33 cellular contexts compared by ENCODE assay signal in the genomic region with DNA sequence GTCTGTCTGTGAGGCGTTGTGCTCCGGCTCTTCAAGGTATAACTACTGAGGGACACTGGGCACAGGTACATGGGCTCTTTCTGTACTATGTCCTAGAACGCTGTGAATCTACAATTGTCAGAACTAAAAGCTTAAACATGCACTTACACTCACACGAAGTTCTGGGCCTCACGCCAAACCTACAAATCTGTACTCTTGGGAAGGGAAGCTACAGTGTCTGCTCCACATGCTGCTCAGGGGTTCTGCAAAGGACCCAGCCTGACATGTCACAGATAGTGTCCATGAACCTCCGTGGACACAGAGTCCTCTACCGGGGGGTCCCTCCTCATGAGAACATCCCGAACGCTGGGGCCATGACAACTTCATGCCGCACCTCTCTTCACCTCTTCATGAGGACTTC.
"Had no signal": no experiment of that assay in that cellular context is flagged by ENCODE, and none has a peak within 500 bp of the region (broad histone marks: within the 10 kb centered on the region; RNA-seq: fewer than 3 reads in every experiment).

No MANE protein-coding gene starts in this region.

- H3K9me3 ChIP-seq: Peyer's patch, SJSA1, SK-N-SH had no signal

- H3K4me3 ChIP-seq: Peyer's patch, SJSA1 had no signal

- H3K9ac ChIP-seq: SK-N-SH had no signal

- H3K4me3 Mint-ChIP-seq: activated CD4-positive, alpha-beta T cell treated with anti-CD3 and anti-CD28 coated beads for 36 hours; activated CD4-positive, alpha-beta T cell treated with anti-CD3 and anti-CD28 coated beads, Interleukin-2, amount 10 ng/mL, durations not matched to agents 7 days and 5 days; activated CD8-positive, alpha-beta T cell treated with anti-CD3 and anti-CD28 coated beads, Interleukin-2, amount 10 ng/mL, durations not matched to agents 7 days and 5 days; activated naive CD4-positive, alpha-beta T cell treated with anti-CD3 and anti-CD28 coated beads, Interleukin-2, amount 10 ng/mL, durations not matched to agents 7 days and 5 days; activated naive CD8-positive, alpha-beta T cell; activated naive CD8-positive, alpha-beta T cell treated with anti-CD3 and anti-CD28 coated beads, Interleukin-2, amount 50 U/mL, for 24 hours; brain; T-helper 1 cell treated with Interleukin-12 subunit alpha and Interleukin-12 subunit beta and Interleukin-4 antibody, amounts not matched to agents 30 μg/mL and 1 μg/mL, for 36 hours; T-helper 2 cell treated with Interferon-gamma antibody and Interleukin-4, amounts not matched to agents 5 μg/mL and 100 μg/mL, for 36 hours; WTC11 had no signal

- H3K9me3 Mint-ChIP-seq: activated naive CD8-positive, alpha-beta T cell treated with anti-CD3 and anti-CD28 coated beads, Interleukin-2, amount 50 U/mL, for 24 hours; T-helper 1 cell treated with Interleukin-12 subunit alpha and Interleukin-12 subunit beta and Interleukin-4 antibody, amounts not matched to agents 30 μg/mL and 1 μg/mL, for 36 hours; T-helper 2 cell treated with Interferon-gamma antibody and Interleukin-4, amounts not matched to agents 5 μg/mL and 100 μg/mL, for 36 hours had no signal

- DNase-seq: activated CD4-positive, alpha-beta T cell treated with anti-CD3 and anti-CD28 coated beads for 36 hours; activated CD4-positive, alpha-beta T cell treated with anti-CD3 and anti-CD28 coated beads, Interleukin-2, amount 10 ng/mL, durations not matched to agents 7 days and 5 days; activated CD4-positive, alpha-beta T cell treated with anti-CD3 and anti-CD28 coated beads, Interleukin-2, amount 50 U/mL, for 48 hours; activated CD8-positive, alpha-beta memory T cell treated with anti-CD3 and anti-CD28 coated beads, Interleukin-2, amount 50 U/mL, for 48 hours; activated CD8-positive, alpha-beta T cell treated with anti-CD3 and anti-CD28 coated beads, Interleukin-2, amount 10 ng/mL, durations not matched to agents 7 days and 5 days; activated effector memory CD4-positive, alpha-beta T cell treated with Interleukin-2 at 50 U/mL for 16 hours; activated naive CD4-positive, alpha-beta T cell treated with anti-CD3 and anti-CD28 coated beads, Interleukin-2, amount 10 ng/mL, durations not matched to agents 7 days and 5 days; activated naive CD8-positive, alpha-beta T cell treated with anti-CD3 and anti-CD28 coated beads, Interleukin-2, amount 50 U/mL, for 24 hours; activated T-cell treated with anti-CD3 and anti-CD28 coated beads, Interleukin-2, amount 50 U/mL, for 48 hours; central memory CD4-positive, alpha-beta T cell; NCI-H1105; NCI-H1417 treated with DMSO at 0.1 percent for 48 hours; NCI-H2029; NCI-H2107; NCI-H226; NCI-H446 treated with DMSO at 0.1 percent for 48 hours; NCI-H524; NCI-H69; NCI-H82; NK-92 treated with Interleukin-12 subunit alpha and Interleukin-12 subunit beta, amount 100 ng/mL, for 24 hours; PC-3; Peyer's patch; RPMI8226; SHP77 treated with DMSO at 0.1 percent for 48 hours; SK-N-SH had no signal

- H3K27ac ChIP-seq: Peyer's patch, SJSA1 had no signal

- H3K4me2 ChIP-seq: SK-N-SH had no signal

- H3K4me1 ChIP-seq: Peyer's patch, SJSA1 had no signal

- H3K27me3 Mint-ChIP-seq: brain had no signal

- H3K36me3 Mint-ChIP-seq: activated naive CD4-positive, alpha-beta T cell treated with anti-CD3 and anti-CD28 coated beads, Interleukin-2, amount 10 ng/mL, durations not matched to agents 7 days and 5 days; activated naive CD8-positive, alpha-beta T cell; brain had no signal

- H3K27ac Mint-ChIP-seq: activated CD4-positive, alpha-beta T cell treated with anti-CD3 and anti-CD28 coated beads for 36 hours; activated CD4-positive, alpha-beta T cell treated with anti-CD3 and anti-CD28 coated beads, Interleukin-2, amount 10 ng/mL, durations not matched to agents 7 days and 5 days; activated CD8-positive, alpha-beta T cell treated with anti-CD3 and anti-CD28 coated beads, Interleukin-2, amount 10 ng/mL, durations not matched to agents 7 days and 5 days; activated naive CD4-positive, alpha-beta T cell treated with anti-CD3 and anti-CD28 coated beads, Interleukin-2, amount 10 ng/mL, durations not matched to agents 7 days and 5 days; activated naive CD8-positive, alpha-beta T cell; activated naive CD8-positive, alpha-beta T cell treated with anti-CD3 and anti-CD28 coated beads, Interleukin-2, amount 50 U/mL, for 24 hours; T-helper 1 cell treated with Interleukin-12 subunit alpha and Interleukin-12 subunit beta and Interleukin-4 antibody, amounts not matched to agents 30 μg/mL and 1 μg/mL, for 36 hours; T-helper 2 cell treated with Interferon-gamma antibody and Interleukin-4, amounts not matched to agents 5 μg/mL and 100 μg/mL, for 36 hours; WTC11 had no signal

- H3K27me3 ChIP-seq: Peyer's patch had no signal

- FAIRE-seq: colon, TTC549 had no signal

- H3K36me3 ChIP-seq: Peyer's patch, SJSA1 had no signal
